Comparison of ENCODE assay signal across 10 cellular contexts in genomic region chrX:67290489-67291220, GRCh38.
"Had no signal": no experiment of that assay in that cellular context is flagged by ENCODE, and none has a peak within 500 bp of the region (broad histone marks: within the 10 kb centered on the region; RNA-seq: fewer than 3 reads in every experiment).

No MANE protein-coding gene starts in this region.

- H2AFZ ChIP-seq: GM23248 had no signal

- FAIRE-seq: K562 had no signal

- H3K4me1 ChIP-seq: HAP-1 had no signal

- ATAC-seq: HCT116, K562 had no signal

- H3K36me3 ChIP-seq: HAP-1 had no signal

- DNase-seq: GM23248, GOT3, H7, HFFc6, IMR-90, KG1 had no signal

- H3K27ac ChIP-seq: GM23248, HL-60 had no signal

- H3K4me3 ChIP-seq: GM23248, HAP-1, K562 had no signal

- H3K9ac ChIP-seq: GM23248 had no signal

- H3K9me3 ChIP-seq: HAP-1 had no signal
